Comparison of ENCODE assay signal across 1 cellular context in the genomic region with DNA sequence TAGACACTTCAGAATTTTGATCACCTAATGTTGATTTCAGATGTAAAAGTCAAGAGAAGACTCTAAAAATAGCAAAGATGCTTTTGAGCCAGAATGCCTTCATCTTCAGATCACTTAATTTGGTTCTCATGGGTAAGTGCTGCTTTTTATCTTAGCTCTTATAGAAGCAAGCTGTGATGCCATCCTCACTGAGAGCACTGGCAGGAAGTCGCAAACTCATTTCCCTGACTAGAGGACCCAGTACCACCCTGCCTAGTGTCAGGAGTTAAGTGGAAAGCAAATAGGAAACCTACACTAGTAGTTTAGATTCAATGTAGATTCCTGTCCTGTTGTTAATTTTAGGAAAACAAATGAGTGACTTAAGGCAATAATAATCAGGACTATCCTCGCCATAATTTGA.
TF ChIP-seq lines count a peak whose summit lies in the region.

No MANE protein-coding gene starts in this region.

TF ChIP-seq in endothelial cell of umbilical vein, 7 proteins besides CTCF, POLR2A, EP300 and RAD21 (continued from another document):
- TF ChIP-seq EZH2 (IDR thresholded peaks at IDR 0.05; ENCODE audit: borderline replicate concordance, low read depth, low read length, severe bottlenecking) (no peak), JUN (IDR thresholded peaks at IDR 0.05; ENCODE audit: borderline replicate concordance, insufficient read depth, insufficient read length, low read depth) (no peak)
